8 cellular contexts compared by ENCODE assay signal in the genomic region with DNA sequence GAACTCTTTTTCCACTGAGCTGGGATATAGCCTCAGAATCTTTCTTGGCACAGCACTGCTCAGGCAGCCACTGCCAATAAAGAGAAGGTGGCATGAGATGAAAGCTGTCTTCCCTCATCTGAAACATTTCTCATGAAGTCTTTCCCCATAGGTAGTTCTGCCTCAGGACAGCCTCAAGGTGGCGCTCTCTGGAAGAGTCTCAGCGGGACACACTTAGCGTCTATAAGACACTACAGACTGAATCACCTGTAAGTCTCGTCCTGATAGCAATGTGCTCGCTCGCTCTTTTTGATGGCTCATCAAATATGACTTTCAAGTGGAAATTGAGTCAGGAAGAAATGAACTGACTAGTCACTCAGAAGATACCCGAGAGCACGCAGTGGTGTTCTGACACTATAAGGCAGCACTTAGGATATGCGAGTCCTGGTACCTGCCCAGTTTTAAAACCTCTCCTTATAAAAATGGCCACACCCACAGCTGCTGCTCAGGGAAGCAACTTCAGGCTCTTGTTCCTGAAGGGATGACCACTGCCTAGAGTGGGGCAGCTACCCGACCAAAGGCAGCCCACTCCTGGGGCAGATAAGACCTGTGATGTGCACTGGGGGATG.
DNase-seq lines count a peak whose midpoint lies in the region; ATAC-seq, FAIRE-seq and TF ChIP-seq lines count a peak whose summit lies in the region.

No MANE protein-coding gene starts in this region.

- no peak overlapping the region for H3K4me2 ChIP-seq in SK-N-SH

- no peaks in the 10 kb centered on the region for H3K36me3 ChIP-seq in SK-N-SH (replicated peaks in 1 of 2; ENCODE audit: control insufficient read depth in 1 of 2, insufficient read depth in 2 of 2, low read length in 1 of 2)
- H3K36me3 ChIP-seq in brain microvascular endothelial cell (replicated peaks) = no peaks in the 10 kb centered on the region
- H3K36me3 ChIP-seq in lower lobe of right lung = no peaks in the 10 kb centered on the region
- peaks cover 0 to 7% (median 0%) of the 10 kb centered on the region in 4 donors for H3K36me3 ChIP-seq in upper lobe of left lung

- H3K4me3 ChIP-seq in SK-N-SH (ENCODE audit: low read depth in 2 of 2, low read length in 1 of 2) (no peak overlapping the region), brain microvascular endothelial cell (ENCODE audit: low read depth, low read length) (no peak overlapping the region), lower lobe of right lung (no peak overlapping the region), upper lobe of left lung (no peak overlapping the region)

- H2AFZ ChIP-seq in SK-N-SH (ENCODE audit: low read depth) = no peak overlapping the region

- 79% methylated on average over 10 of the region's 10 CpGs for WGBS in SK-N-SH (ENCODE audit: low lambda C conversion rate)
- 79% methylated on average over 9 to 10 of the region's 10 CpGs for WGBS in upper lobe of left lung, 2 donors

- TF ChIP-seq RAD21 in SK-N-SH (IDR thresholded peaks at IDR 0.05; ENCODE audit: low read length) = peak; percentile 77

- CTCF ChIA-PET in SK-N-SH (lab: Yijun Ruan, JAX) = interaction anchor here (0.6 to 12.0 kb wide), 29 partner anchors 13 to 1509 kb away, joined by 3 to 159 read pairs (median 4); a partner anchor contains a TSS

- no peak for FAIRE-seq in HTR-8/SVneo (lab: Jason Lieb, UNC)

- H3K9me2 ChIP-seq in SK-N-SH = no peaks in the 10 kb centered on the region

- in situ Hi-C loops in brain microvascular endothelial cell (cut with HindIII; ENCODE audit: low pct_ligation_motif_present, low sequenced_read_pairs) = no loop called here

- H3K9ac ChIP-seq in SK-N-SH = no peak overlapping the region

- ATAC-seq in lower lobe of right lung (peak; percentile 40 to 61), upper lobe of left lung (ENCODE audit: low FRiP score in 2 of 2) (peak in 1 of 2 donors; percentile 52), HG03196 (IDR thresholded peaks at IDR 0.05; ENCODE audit: unreplicated experiment) (no peak)

- no peaks in the 10 kb centered on the region for H3K79me2 ChIP-seq in SK-N-SH (ENCODE audit: insufficient read depth)

- DNase-seq in Daoy (ENCODE audit: low read depth) (peak; percentile 50), HTR-8/SVneo (ENCODE audit: insufficient read length, low spot score) (peak; percentile 50), SK-N-SH (peak; percentile 42), brain microvascular endothelial cell (peak; percentile 24), lower lobe of right lung (no peak), upper lobe of left lung (no peak)
- no peak for DNase-seq in effector CD8-positive, alpha-beta T cell (lab: John Stamatoyannopoulos, UW)

- no peak for TF ChIP-seq POLR2A in upper lobe of left lung (IDR thresholded peaks at IDR 0.05)

- POLR2A ChIA-PET in SK-N-SH (lab: Yijun Ruan, JAX) = no interaction called here

- no peaks in the 10 kb centered on the region for H4K20me1 ChIP-seq in SK-N-SH (ENCODE audit: insufficient read depth)

- H3K9me3 ChIP-seq in SK-N-SH (no peaks in the 10 kb centered on the region), lower lobe of right lung (no peaks in the 10 kb centered on the region), upper lobe of left lung (no peaks in the 10 kb centered on the region)

- TF ChIP-seq CTCF in SK-N-SH (IDR thresholded peaks at IDR 0.05) (peak; percentile 71), brain microvascular endothelial cell (IDR thresholded peaks at IDR 0.05; ENCODE audit: low read depth, low read length, missing control alignments) (peak; percentile 86), lower lobe of right lung (IDR thresholded peaks at IDR 0.05) (peak; percentile 58), upper lobe of left lung (IDR thresholded peaks at IDR 0.05) (peak in 4 of 6 experiments; percentile 22 to 35 (median 27))

- intact Hi-C loops in lower lobe of right lung (cut with DNase I) = no loop called here

- H3F3A ChIP-seq in SK-N-SH (replicated peaks; ENCODE audit: insufficient read depth) = no peaks in the 10 kb centered on the region

- H3K4me1 ChIP-seq in SK-N-SH (ENCODE audit: control insufficient read depth in 1 of 2, insufficient read depth in 2 of 2, low read depth in 1 of 2, low read length in 1 of 2) = no peaks in the 10 kb centered on the region
- H3K4me1 ChIP-seq in lower lobe of right lung = no peaks in the 10 kb centered on the region
- H3K4me1 ChIP-seq in upper lobe of left lung = peaks cover 4 to 10% (median 7%) of the 10 kb centered on the region in 4 donors

- TF ChIP-seq EP300 in SK-N-SH (IDR thresholded peaks at IDR 0.05; ENCODE audit: borderline replicate concordance in 1 of 2, low read depth in 1 of 2, low read length in 1 of 2) = no peak
- TF ChIP-seq EP300 in upper lobe of left lung (IDR thresholded peaks at IDR 0.05) = no peak

- no peak overlapping the region for H3K27ac ChIP-seq in SK-N-SH (ENCODE audit: low read depth in 2 of 2, low read length in 1 of 2)
- H3K27ac ChIP-seq in brain microvascular endothelial cell = no peak overlapping the region
- no peak overlapping the region for H3K27ac ChIP-seq in lower lobe of right lung
- no peak overlapping the region for H3K27ac ChIP-seq in upper lobe of left lung

- H3K27me3 ChIP-seq in SK-N-SH (ENCODE audit: insufficient read depth) (no peaks in the 10 kb centered on the region), brain microvascular endothelial cell (replicated peaks) (no peaks in the 10 kb centered on the region), lower lobe of right lung (ENCODE audit: low read depth) (no peaks in the 10 kb centered on the region), upper lobe of left lung (no peaks in the 10 kb centered on the region)

TF ChIP-seq in SK-N-SH, 30 proteins besides CTCF, POLR2A, EP300 and RAD21:
- TF ChIP-seq SMC3 (IDR thresholded peaks at IDR 0.05; ENCODE audit: low read depth, low read length) (peak; percentile 49), SIN3A (IDR thresholded peaks at IDR 0.05; ENCODE audit: borderline replicate concordance, low read depth, low read length) (no peak)

Comparison
In these comparisons a context has a peak if more than half of its experiments do, and no peak if none do; other contexts are left out.
1. DNase-seq: peak in Daoy (single experiment), HTR-8/SVneo (single experiment), SK-N-SH (single experiment) and brain microvascular endothelial cell (single experiment); none in lower lobe of right lung (single experiment), upper lobe of left lung (0 of 2) and effector CD8-positive, alpha-beta T cell (single experiment).
2. CTCF ChIP-seq: peak in every context shown above with its lines; median percentile 86 in brain microvascular endothelial cell; 71 in SK-N-SH; 58 in lower lobe of right lung; 27 in upper lobe of left lung.